Comparison of ENCODE assay signal across 25 cellular contexts in the genomic region with DNA sequence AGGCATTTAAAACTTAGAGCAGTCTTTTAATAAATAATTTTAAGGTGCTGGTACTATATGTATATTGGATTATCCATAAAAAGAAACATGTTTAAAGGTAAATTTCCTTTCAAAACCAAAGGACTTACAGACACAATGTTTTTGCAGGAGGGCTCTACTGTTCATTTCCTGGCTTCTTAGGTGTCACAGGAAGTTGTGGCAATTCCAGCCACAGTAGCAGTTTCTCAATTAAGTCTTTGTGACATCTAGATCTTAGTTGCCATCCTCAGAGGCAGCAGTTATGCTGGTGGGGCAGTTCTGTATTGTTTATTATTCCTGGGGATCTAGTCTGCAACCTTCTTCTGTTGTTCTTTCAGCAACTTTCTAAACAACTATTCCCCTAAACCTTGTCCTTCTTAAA.
"Had no signal": no experiment of that assay in that cellular context is flagged by ENCODE, and none has a peak within 500 bp of the region (broad histone marks: within the 10 kb centered on the region; RNA-seq: fewer than 3 reads in every experiment).

No MANE protein-coding gene starts in this region.

- DNase-seq: activated CD4-positive, alpha-beta memory T cell treated with anti-CD3 and anti-CD28 coated beads for 36 hours; activated CD4-positive, alpha-beta T cell treated with anti-CD3 and anti-CD28 coated beads, Interleukin-2, amount 10 ng/mL, durations not matched to agents 7 days and 5 days; activated CD4-positive, CD25-positive, alpha-beta regulatory T cell; activated gamma-delta T cell; activated naive CD4-positive, alpha-beta T cell treated with anti-CD3 and anti-CD28 coated beads for 36 hours; activated T-cell treated with anti-CD3 and anti-CD28 coated beads for 4 hours; activated T-cell treated with anti-CD3 and anti-CD28 coated beads, Interleukin-2, amount 50 U/mL, for 48 hours; amygdala; cortex of kidney; NCI-H1092 treated with DMSO at 0.1 percent for 48 hours; NCI-H1436; NCI-H1694 treated with DMSO at 0.1 percent for 48 hours; NCI-H2029 treated with DMSO at 0.1 percent for 48 hours; NCI-H345; NCI-H510A; NCI-H526 treated with DMSO at 0.1 percent for 48 hours; NCI-H82; NK-92 treated with Interleukin-12 subunit alpha and Interleukin-12 subunit beta, amount 100 ng/mL, for 24 hours; PC-3; SHP77; T-cell; T1000 had no signal

- H3K4me1 ChIP-seq: SJSA1 had no signal

- H3K4me3 ChIP-seq: SJSA1 had no signal

- FAIRE-seq: astrocyte, TTC549 had no signal

- H3K9me3 ChIP-seq: SJSA1 had no signal

- H3K36me3 ChIP-seq: SJSA1 had no signal

- H3K27me3 ChIP-seq: SJSA1 had no signal
